8 cellular contexts compared by ENCODE assay signal in genomic region chr11:61793084-61793828, GRCh38. TPM values are rescaled to one million over a fixed set of nuclear protein-coding genes. Genes with fewer than 3 reads are reported as not detected.
DNase-seq lines count a peak whose midpoint lies in the region; ATAC-seq, FAIRE-seq and TF ChIP-seq lines count a peak whose summit lies in the region.

No MANE protein-coding gene starts in this region.

- POLR2A ChIA-PET in PC-3 (lab: Charles Lee; ENCODE audit: unreplicated experiment), result interaction anchor here (0.7 kb wide), 1 partner anchor 49 kb away, joined by 3 read pairs; no protein-coding TSS in a partner anchor

- H3K4me3 ChIP-seq in BLaER1 treated with 17β-estradiol and CSF1 and Interleukin-3, amounts not matched to agents 10 nM and 100 nM, result peak overlapping the region; percentile 76 to 89 (median 82)
- H3K4me3 ChIP-seq in PC-3 (ENCODE audit: low read length) (peak overlapping the region; percentile 97), pancreas (peak overlapping the region; percentile 63 to 88 (median 82))

- peak; percentile 21 for ATAC-seq in GM21515 (IDR thresholded peaks at IDR 0.05; ENCODE audit: unreplicated experiment)
- peak; percentile 13 for ATAC-seq in PC-3
- ATAC-seq in pancreas, result peak in 2 of 4 donors; percentile 11 to 14
- no peak for ATAC-seq in HG03025 (IDR thresholded peaks at IDR 0.05; ENCODE audit: low FRiP score, unreplicated experiment)

- H3K4me2 ChIP-seq in BLaER1 treated with 17β-estradiol and CSF1 and Interleukin-3, amounts not matched to agents 10 nM and 100 nM, result peak overlapping the region; percentile 82 to 99 (median 90)
- H3K4me2 ChIP-seq in PC-3 (ENCODE audit: low read length), result peak overlapping the region; percentile 90

- TSS peak; percentile 61 for BruUV-seq in PC-3 (replicated peaks; lab: Mats Ljungman, UMichigan)

- no peak for TF ChIP-seq CTCF in PC-3 (conservative IDR thresholded peaks at IDR 0.05; ENCODE audit: low read depth, low read length)
- no peak for TF ChIP-seq CTCF in pancreas (IDR thresholded peaks at IDR 0.05)

- no peaks in the 10 kb centered on the region for H3K9me3 ChIP-seq in BLaER1 treated with 17β-estradiol and CSF1 and Interleukin-3, amounts not matched to agents 10 nM and 100 nM (replicated peaks in 1 of 11)
- H3K9me3 ChIP-seq in PC-3 (ENCODE audit: low read length), result no peaks in the 10 kb centered on the region
- H3K9me3 ChIP-seq in pancreas, result no peaks in the 10 kb centered on the region

- peak overlapping the region; percentile 96 to 100 (median 99) for H3K9ac ChIP-seq in BLaER1 treated with 17β-estradiol and CSF1 and Interleukin-3, amounts not matched to agents 10 nM and 100 nM
- peak overlapping the region; percentile 95 for H3K9ac ChIP-seq in PC-3 (ENCODE audit: low read length)

- H3K36me3 ChIP-seq in BLaER1 treated with 17β-estradiol and CSF1 and Interleukin-3, amounts not matched to agents 10 nM and 100 nM, result peaks cover 36 to 67% (median 59%) of the 10 kb centered on the region in 11 experiments
- H3K36me3 ChIP-seq in PC-3 (ENCODE audit: low read depth, low read length) (peaks cover 47% of the 10 kb centered on the region; the same call in 1 of the 2 replicates), pancreas (peaks cover 0 to 15% (median 7%) of the 10 kb centered on the region in 3 donors)

- CTCF ChIA-PET in PC-3 (lab: Charles Lee), result interaction anchor here (0.6 to 0.9 kb wide), 2 partner anchors 77 to 92 kb away, joined by 3 to 4 read pairs; no protein-coding TSS in a partner anchor

- H3F3A ChIP-seq in PC-3 (ENCODE audit: low read length, unreplicated experiment), result no peaks in the 10 kb centered on the region

- H3K27me3 ChIP-seq in BLaER1 treated with 17β-estradiol and CSF1 and Interleukin-3, amounts not matched to agents 10 nM and 100 nM, result no peaks in the 10 kb centered on the region
- H3K27me3 ChIP-seq in PC-3 (ENCODE audit: low read length), result no peaks in the 10 kb centered on the region
- no peaks in the 10 kb centered on the region for H3K27me3 ChIP-seq in pancreas

- peak overlapping the region; percentile 78 for H2AFZ ChIP-seq in PC-3 (ENCODE audit: low read length)

- H3K79me2 ChIP-seq in PC-3 (ENCODE audit: low read length), result peaks cover 81% of the 10 kb centered on the region

- intact Hi-C loops in PC-3 (cut with micrococcal nuclease), result no loop called here
- intact Hi-C loops in pancreas (cut with DNase I), result no loop called here

- no peaks in the 10 kb centered on the region for H3K9me2 ChIP-seq in PC-3 (replicated peaks; ENCODE audit: low read length)

- 2 to 3% methylated on average over 28 to 29 of the region's 29 CpGs for WGBS in pancreas, 2 donors

- H4K20me1 ChIP-seq in BLaER1 treated with 17β-estradiol and CSF1 and Interleukin-3, amounts not matched to agents 10 nM and 100 nM, result peaks cover 10 to 41% (median 32%) of the 10 kb centered on the region in 11 experiments; a peak in 17 of 22 replicates
- H4K20me1 ChIP-seq in PC-3 (ENCODE audit: low read length), result peaks cover 12% of the 10 kb centered on the region; the same call in 1 of the 2 replicates

- DNase-seq in PC-3, result peak; percentile 13
- DNase-seq in epithelial cell of prostate (ENCODE audit: low read depth, low spot score), result no peak
- peak in 1 of 6 donors; percentile 23 for DNase-seq in pancreas
- no peak for DNase-seq in NCI-H2107 treated with DMSO at 0.1 percent for 48 hours (lab: John Stamatoyannopoulos, UW; ENCODE audit: unreplicated experiment)
- DNase-seq in iPS-NIHi11 (ENCODE audit: low spot score), result no peak

- FAIRE-seq in pancreas (lab: Jason Lieb, UNC), result no peak

- peaks cover 35 to 59% (median 46%) of the 10 kb centered on the region in 10 experiments for H3K4me1 ChIP-seq in BLaER1 treated with 17β-estradiol and CSF1 and Interleukin-3, amounts not matched to agents 10 nM and 100 nM
- H3K4me1 ChIP-seq in PC-3 (ENCODE audit: insufficient read depth, low read length) (peaks cover 14% of the 10 kb centered on the region), pancreas (peaks cover 0 to 19% (median 0%) of the 10 kb centered on the region in 3 donors)

- peak overlapping the region; percentile 98 to 100 (median 99) for H3K27ac ChIP-seq in BLaER1 treated with 17β-estradiol and CSF1 and Interleukin-3, amounts not matched to agents 10 nM and 100 nM
- H3K27ac ChIP-seq in PC-3 (ENCODE audit: low read length) (peak overlapping the region; percentile 89), epithelial cell of prostate (peak overlapping the region; percentile 89), pancreas (peak overlapping the region; percentile 86 to 97 (median 96))

RNA-seq across cellular contexts. Expression of gene FEN1, which starts 0.5 kb away (rescaled TPM):
- 132 and 137 TPM in 2 replicates for total RNA-seq in PC-3 (2014; rRNA removed)
- 1 to 10 TPM; 2.3 to 7.3 (median 5.2) TPM for total RNA-seq in pancreas
- polyA plus RNA-seq in pancreas, result 1 to 10 TPM; 2.5 to 4.8 TPM

RNA-seq across cellular contexts. Expression of gene TMEM258, which starts 0.9 kb away (rescaled TPM):
- total RNA-seq in PC-3 (2014; rRNA removed) (79.2 and 110 TPM in 2 replicates), pancreas (100 to 1,000 TPM in 2 of 6 donors, 10 to 100 TPM in 4; 69.8 to 108 (median 94.4) TPM)
- 100 to 1,000 TPM in 1 of 2 donors, 10 to 100 TPM in 1; 87.4 to 171 TPM for polyA plus RNA-seq in pancreas

RNA-seq across cellular contexts. Expression of gene FADS1, which starts 23.5 kb away (rescaled TPM):
- total RNA-seq in PC-3 (2014; rRNA removed) (79.4 and 84.4 TPM in 2 replicates), pancreas (10 to 100 TPM in 1 of 6 donors, 1 to 10 TPM in 5; 2.3 to 15.1 (median 5.7) TPM)
- 1 to 10 TPM; 4.2 to 5.5 TPM for polyA plus RNA-seq in pancreas

RNA-seq across cellular contexts. Expression of gene FADS2, which starts 34.8 kb away (rescaled TPM):
- 246 and 305 TPM in 2 replicates for total RNA-seq in PC-3 (2014; rRNA removed)
- total RNA-seq in pancreas, result 10 to 100 TPM in 2 of 6 donors, 1 to 10 TPM in 4; 1.7 to 20.5 (median 5.5) TPM
- 10 to 100 TPM in 1 of 2 donors, 1 to 10 TPM in 1; 8.4 to 21.3 TPM for polyA plus RNA-seq in pancreas

RNA-seq across cellular contexts. Expression of gene MYRF, which starts 40.8 kb away (rescaled TPM):
- 5.1 and 7.0 TPM in 2 replicates for total RNA-seq in PC-3 (2014; rRNA removed)
- 10 to 100 TPM; 19.1 to 43.9 (median 27.2) TPM for total RNA-seq in pancreas
- 10 to 100 TPM; 56.3 to 69.3 TPM for polyA plus RNA-seq in pancreas

Comparison
In these comparisons a context has a peak if more than half of its experiments do, and no peak if none do; other contexts are left out.
1. RNA of gene FEN1, which starts 0.5 kb away (total RNA-seq): 132 to 137 TPM in PC-3; 2.3 to 7.3 TPM in pancreas; every median in the first group is over 10 times any median in the second.
2. Peak in every context shown above with its lines, with median percentiles within 50 percentile points of each other: H3K27ac ChIP-seq and H3K4me3 ChIP-seq.